ENCODE assay signal across 20 cellular contexts in the genomic region with DNA sequence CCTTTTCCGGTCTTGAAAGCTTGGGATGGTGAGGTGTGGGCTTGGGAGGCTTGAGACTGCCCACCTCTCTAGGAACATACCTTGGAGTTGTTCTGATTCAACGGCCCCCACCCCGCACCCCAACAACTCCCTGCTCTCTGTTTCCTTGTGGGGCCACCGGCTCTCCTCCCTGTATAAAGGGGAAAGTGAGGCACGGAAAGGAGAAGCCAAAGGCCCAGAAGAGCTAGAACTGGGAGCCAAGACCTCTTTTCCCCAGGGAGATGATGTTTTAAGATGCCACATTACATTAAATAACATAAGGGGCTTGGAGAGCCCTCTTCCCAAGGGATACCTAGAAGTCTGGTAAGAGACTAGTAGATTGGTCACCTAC. TPM values are rescaled to one million over a fixed set of nuclear protein-coding genes. Genes with fewer than 3 reads are reported as not detected.
A peak's percentile ranks its signal among the peaks of the same experiment; 100 is the strongest.
DNase-seq lines count a peak whose midpoint lies in the region; ATAC-seq and TF ChIP-seq lines count a peak whose summit lies in the region.
"Had no signal": no experiment of that assay in that cellular context is flagged by ENCODE, and none has a peak within 500 bp of the region (broad histone marks: within the 10 kb centered on the region; RNA-seq: fewer than 3 reads in every experiment).

No MANE protein-coding gene starts in this region.

- no peaks in the 10 kb centered on the region for H3K36me3 Mint-ChIP-seq in activated T-cell treated with anti-CD3 and anti-CD28 coated beads, Interleukin-2, amount 50 U/mL, for 24 hours (ENCODE audit: low read depth)
- no peaks in the 10 kb centered on the region for H3K36me3 Mint-ChIP-seq in WTC11

- no peak overlapping the region for H2AFZ ChIP-seq in neuronal stem cell (ENCODE audit: low read length)

- no peak overlapping the region for H3K9ac ChIP-seq in neuronal stem cell (ENCODE audit: low read depth, low read length, poor library complexity)

- H3K36me3 ChIP-seq in iPS DF 6.9 (ENCODE audit: control insufficient read depth, insufficient read depth, low read length) (no peaks in the 10 kb centered on the region), neuronal stem cell (replicated peaks in 1 of 2; ENCODE audit: control insufficient read depth in 2 of 2, insufficient read depth in 2 of 2, low read length in 2 of 2) (no peaks in the 10 kb centered on the region)
- H3K36me3 ChIP-seq: BLaER1 treated with 17β-estradiol and CSF1 and Interleukin-3, amounts not matched to agents 10 nM and 100 nM; left lung; upper lobe of left lung had no signal

- H3K9me3 Mint-ChIP-seq in activated T-cell treated with anti-CD3 and anti-CD28 coated beads, Interleukin-2, amount 50 U/mL, for 24 hours: no peaks in the 10 kb centered on the region
- no peaks in the 10 kb centered on the region for H3K9me3 Mint-ChIP-seq in WTC11
- H3K9me3 Mint-ChIP-seq: activated CD4-positive, alpha-beta T cell treated with anti-CD3 and anti-CD28 coated beads, Interleukin-2, amount 10 ng/mL, durations not matched to agents 7 days and 5 days had no signal

- peak overlapping the region; percentile 98 for H3K4me2 ChIP-seq in neuronal stem cell (ENCODE audit: insufficient read depth, low read length, poor library complexity, severe bottlenecking)

- peaks cover 51% of the 10 kb centered on the region for H3K27me3 Mint-ChIP-seq in activated T-cell treated with anti-CD3 and anti-CD28 coated beads, Interleukin-2, amount 50 U/mL, for 24 hours
- peaks cover 52% of the 10 kb centered on the region for H3K27me3 Mint-ChIP-seq in WTC11 (ENCODE audit: low read depth)

- H3K27ac ChIP-seq in iPS DF 6.9 (ENCODE audit: low read length) (no peak overlapping the region), neuronal stem cell (replicated peaks; ENCODE audit: low read length) (no peak overlapping the region)
- H3K27ac ChIP-seq: HL-60, left lung, upper lobe of left lung had no signal

- no peak overlapping the region for H2BK12ac ChIP-seq in neuronal stem cell (ENCODE audit: low read length)

- WGBS in iPS DF 6.9 (ENCODE audit: insufficient coverage, insufficient read length): no CpG with 5 or more reads among the region's 5 CpGs
- no CpG with 5 or more reads among the region's 5 CpGs for WGBS in neuronal stem cell (ENCODE audit: extremely low coverage in 2 of 2, insufficient read length in 2 of 2, insufficient replicate concordance in 1 of 2), 2 donors

- H3K27ac Mint-ChIP-seq in activated T-cell treated with anti-CD3 and anti-CD28 coated beads, Interleukin-2, amount 50 U/mL, for 24 hours: no peak overlapping the region
- H3K27ac Mint-ChIP-seq in WTC11: no peak overlapping the region
- H3K27ac Mint-ChIP-seq: activated CD4-positive, alpha-beta T cell treated with anti-CD3 and anti-CD28 coated beads, Interleukin-2, amount 10 ng/mL, durations not matched to agents 7 days and 5 days had no signal

- POLR2A ChIA-PET in WTC11 (lab: Charles Lee): interaction anchor here (1.7 kb wide), 1 partner anchor 45 kb away, joined by 6 read pairs; no protein-coding TSS in a partner anchor

- H3K27me3 ChIP-seq in iPS DF 6.9 (ENCODE audit: control insufficient read depth, insufficient read depth, low read length): peaks cover 6% of the 10 kb centered on the region; the same call in 1 of the 2 replicates
- peaks cover 0 to 73% (median 30%) of the 10 kb centered on the region in 3 experiments for H3K27me3 ChIP-seq in neuronal stem cell (ENCODE audit: control insufficient read depth in 3 of 3, insufficient read depth in 3 of 3, low read depth in 1 of 3, low read length in 3 of 3)

- no peak overlapping the region for H2BK120ac ChIP-seq in neuronal stem cell (ENCODE audit: low read depth, low read length)

- H3K4me1 ChIP-seq in iPS DF 6.9 (ENCODE audit: control insufficient read depth, insufficient read depth, low read length) (peaks cover 4% of the 10 kb centered on the region; the same call in 1 of the 2 replicates), neuronal stem cell (ENCODE audit: control insufficient read depth in 2 of 2, insufficient read depth in 1 of 2, low read depth in 1 of 2, low read length in 2 of 2) (peaks cover 8 to 13% of the 10 kb centered on the region in 2 donors)

- TF ChIP-seq CTCF in WTC11 (IDR thresholded peaks at IDR 0.05): no peak

- no peak overlapping the region for H3K23ac ChIP-seq in neuronal stem cell (ENCODE audit: low read depth, low read length, poor library complexity)

- H3K9me3 ChIP-seq in iPS DF 6.9 (ENCODE audit: control insufficient read depth, insufficient read depth, low read length) (no peaks in the 10 kb centered on the region), neuronal stem cell (replicated peaks in 1 of 2; ENCODE audit: control insufficient read depth in 2 of 2, insufficient read depth in 1 of 2, low read depth in 1 of 2, low read length in 2 of 2) (no peaks in the 10 kb centered on the region)
- H3K9me3 ChIP-seq: BLaER1 treated with 17β-estradiol and CSF1 and Interleukin-3, amounts not matched to agents 10 nM and 100 nM; left lung; upper lobe of left lung had no signal

- no peak overlapping the region for H2BK15ac ChIP-seq in neuronal stem cell (ENCODE audit: low read length)

- peak overlapping the region; percentile 27 for H3K4me3 Mint-ChIP-seq in activated T-cell treated with anti-CD3 and anti-CD28 coated beads, Interleukin-2, amount 50 U/mL, for 24 hours
- peak overlapping the region; percentile 68 for H3K4me3 Mint-ChIP-seq in WTC11
- H3K4me3 Mint-ChIP-seq: activated CD4-positive, alpha-beta T cell treated with anti-CD3 and anti-CD28 coated beads, Interleukin-2, amount 10 ng/mL, durations not matched to agents 7 days and 5 days had no signal

- H3K4me1 Mint-ChIP-seq in activated T-cell treated with anti-CD3 and anti-CD28 coated beads, Interleukin-2, amount 50 U/mL, for 24 hours (ENCODE audit: low read depth): peaks cover 9% of the 10 kb centered on the region
- peaks cover 21% of the 10 kb centered on the region for H3K4me1 Mint-ChIP-seq in WTC11

- H2BK5ac ChIP-seq in neuronal stem cell (ENCODE audit: low read length): no peak overlapping the region

- no peak overlapping the region for H2AK5ac ChIP-seq in neuronal stem cell (ENCODE audit: low read depth, low read length)

- H3K4me3 ChIP-seq in iPS DF 6.9 (ENCODE audit: low read length): peak overlapping the region; percentile 73; the same call in 1 of the 2 replicates
- H3K4me3 ChIP-seq in neuronal stem cell (ENCODE audit: low read length in 2 of 2): no peak overlapping the region

- no peak overlapping the region for H3K14ac ChIP-seq in neuronal stem cell (ENCODE audit: low read length)

- H3K18ac ChIP-seq in neuronal stem cell (ENCODE audit: low read length): no peak overlapping the region

- no peak for DNase-seq in activated T-cell treated with anti-CD3 and anti-CD28 coated beads, Interleukin-2, amount 50 U/mL, for 24 hours
- no peak for DNase-seq in activated T-cell treated with anti-CD3 and anti-CD28 coated beads, Interleukin-2, amount 50 U/mL, for 1 hour
- DNase-seq in WTC11 (ENCODE audit: low spot score): no peak
- no peak for DNase-seq in iPS DF 6.9 (ENCODE audit: low read depth, low spot score)
- no peak for DNase-seq in neuronal stem cell (ENCODE audit: low spot score)
- DNase-seq in T-helper 1 cell: no peak
- DNase-seq: activated CD4-positive, alpha-beta T cell treated with anti-CD3 and anti-CD28 coated beads, Interleukin-2, amount 10 ng/mL, durations not matched to agents 7 days and 5 days; amniotic stem cell; HCEC 1CT; left lung; NCI-H1048; NCI-H2081 treated with DMSO at 0.1 percent for 48 hours; stimulated activated CD4-positive, alpha-beta T cell treated with anti-CD3 and anti-CD28 coated beads, Interleukin-12 subunit alpha, Interleukin-12 subunit beta, amount 100 ng/mL, for 4 hours; stimulated activated naive CD4-positive, alpha-beta T cell treated with Interleukin-2 at 50 U/mL for 16 hours had no signal

- H3K4ac ChIP-seq in neuronal stem cell (ENCODE audit: low read length): no peak overlapping the region

- ATAC-seq in WTC11 (no peak), GM19467 (IDR thresholded peaks at IDR 0.05; ENCODE audit: unreplicated experiment) (no peak), GM21825 (IDR thresholded peaks at IDR 0.05; ENCODE audit: unreplicated experiment) (no peak)
- ATAC-seq: left lung had no signal

- H4K8ac ChIP-seq in neuronal stem cell (ENCODE audit: low read depth, low read length): no peak overlapping the region

- H3K79me1 ChIP-seq in neuronal stem cell (ENCODE audit: low read depth, low read length): no peaks in the 10 kb centered on the region

- no peak overlapping the region for H4K91ac ChIP-seq in neuronal stem cell (ENCODE audit: low read depth, low read length, poor library complexity)

- CTCF ChIA-PET in WTC11 (lab: Charles Lee): interaction anchor here (0.7 to 3.1 kb wide), 3 partner anchors 45 to 459 kb away, joined by 4 to 17 read pairs (median 16); partner anchors contain the start of gene TMEM35B

TF ChIP-seq in WTC11, 78 proteins besides CTCF, POLR2A, EP300 and RAD21:
- TF ChIP-seq, protein P1, sequence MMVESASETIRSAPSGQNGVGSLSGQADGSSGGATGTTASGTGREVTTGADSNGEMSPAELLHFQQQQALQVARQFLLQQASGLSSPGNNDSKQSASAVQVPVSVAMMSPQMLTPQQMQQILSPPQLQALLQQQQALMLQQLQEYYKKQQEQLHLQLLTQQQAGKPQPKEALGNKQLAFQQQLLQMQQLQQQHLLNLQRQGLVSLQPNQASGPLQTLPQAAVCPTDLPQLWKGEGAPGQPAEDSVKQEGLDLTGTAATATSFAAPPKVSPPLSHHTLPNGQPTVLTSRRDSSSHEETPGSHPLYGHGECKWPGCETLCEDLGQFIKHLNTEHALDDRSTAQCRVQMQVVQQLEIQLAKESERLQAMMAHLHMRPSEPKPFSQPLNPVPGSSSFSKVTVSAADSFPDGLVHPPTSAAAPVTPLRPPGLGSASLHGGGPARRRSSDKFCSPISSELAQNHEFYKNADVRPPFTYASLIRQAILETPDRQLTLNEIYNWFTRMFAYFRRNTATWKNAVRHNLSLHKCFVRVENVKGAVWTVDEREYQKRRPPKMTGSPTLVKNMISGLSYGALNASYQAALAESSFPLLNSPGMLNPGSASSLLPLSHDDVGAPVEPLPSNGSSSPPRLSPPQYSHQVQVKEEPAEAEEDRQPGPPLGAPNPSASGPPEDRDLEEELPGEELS (CRISPR knock-in tag; IDR thresholded peaks at IDR 0.05): no peak
- no peak for TF ChIP-seq NFYB (CRISPR knock-in tag; conservative IDR thresholded peaks at IDR 0.05; ENCODE audit: low read depth)
TF ChIP-seq in WTC11: peak in this region for 0.

RNA-seq across cellular contexts. Expression of gene DLGAP3, which starts 1.2 kb away (rescaled TPM):
- total RNA-seq in WTC11 (2021): 8.2 to 11.3 TPM (median 9.7 TPM) in 3 replicates
- polyA plus RNA-seq in neuronal stem cell (2013, experiment 1 of 2): 1.5 TPM
- polyA plus RNA-seq in neuronal stem cell (2013, experiment 2 of 2): 1.6 TPM
- total RNA-seq: A172 had no signal

RNA-seq across cellular contexts. Expression of gene TMEM35B, which starts 54.5 kb away (rescaled TPM):
- 8.7 to 11.0 TPM (median 10.6 TPM) in 3 replicates for total RNA-seq in WTC11 (2021)
- 18.0 TPM for polyA plus RNA-seq in neuronal stem cell (2013, experiment 1 of 2)
- polyA plus RNA-seq in neuronal stem cell (2013, experiment 2 of 2): 17.5 TPM
